ENCODE assay signal across 10 cellular contexts in the genomic region with DNA sequence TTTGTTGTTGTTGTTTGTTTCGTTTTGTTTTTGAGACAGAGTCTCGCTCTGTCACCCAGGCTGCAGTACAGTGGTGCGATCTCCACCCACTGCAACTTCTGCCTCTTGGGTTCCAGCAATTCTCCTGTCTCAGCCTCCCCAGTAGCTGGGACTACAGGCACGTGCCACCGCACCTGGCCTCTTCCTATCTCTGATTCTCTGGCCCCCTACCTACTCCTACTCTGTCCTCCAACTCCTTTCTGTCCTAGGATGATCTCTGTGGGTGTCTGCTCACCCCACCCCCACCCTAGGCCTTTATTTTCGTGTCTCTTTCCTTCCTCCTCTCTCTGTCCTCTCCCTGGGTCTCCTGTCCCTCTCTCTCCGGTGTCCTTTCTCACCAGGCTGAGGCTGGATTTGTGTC. TPM values are rescaled to one million over a fixed set of nuclear protein-coding genes. Genes with fewer than 3 reads are reported as not detected.
DNase-seq lines count a peak whose midpoint lies in the region; ATAC-seq and TF ChIP-seq lines count a peak whose summit lies in the region.
"Had no signal": no experiment of that assay in that cellular context is flagged by ENCODE, and none has a peak within 500 bp of the region (broad histone marks: within the 10 kb centered on the region; RNA-seq: fewer than 3 reads in every experiment).

No MANE protein-coding gene starts in this region.

- 84% methylated on average over 7 of the region's 7 CpGs for WGBS in suprapubic skin

- H3K4me1 ChIP-seq in iPS-15b (ENCODE audit: control insufficient read depth, insufficient read depth, low read length) (peaks cover 8% of the 10 kb centered on the region), suprapubic skin (peaks cover 37% of the 10 kb centered on the region)

- DNase-seq in activated T-cell treated with anti-CD3 and anti-CD28 coated beads, Interleukin-2, amount 50 U/mL, for 72 hours = no peak
- DNase-seq in activated T-cell treated with anti-CD3 and anti-CD28 coated beads for 4 hours = no peak
- no peak for DNase-seq in WTC11 (ENCODE audit: low spot score)
- DNase-seq in suprapubic skin (ENCODE audit: low spot score in 2 of 2) = no peak
- no peak for DNase-seq in activated CD4-positive, CD25-positive, alpha-beta regulatory T cell (lab: John Stamatoyannopoulos, UW)
- no peak for DNase-seq in NCI-H2107 treated with DMSO at 0.1 percent for 48 hours (lab: John Stamatoyannopoulos, UW; ENCODE audit: unreplicated experiment)
- DNase-seq: COR-L47, Right ventricle myocardium superior had no signal

- H3K27ac Mint-ChIP-seq in activated T-cell treated with anti-CD3 and anti-CD28 coated beads, Interleukin-2, amount 50 U/mL, for 72 hours = peak overlapping the region; percentile 97
- peak overlapping the region; percentile 94 for H3K27ac Mint-ChIP-seq in WTC11

- H3K36me3 ChIP-seq in iPS-15b (ENCODE audit: control insufficient read depth, insufficient read depth, low read length) = peaks cover 20% of the 10 kb centered on the region
- peaks cover 18% of the 10 kb centered on the region for H3K36me3 ChIP-seq in suprapubic skin

- no peaks in the 10 kb centered on the region for H3K9me3 Mint-ChIP-seq in activated T-cell treated with anti-CD3 and anti-CD28 coated beads, Interleukin-2, amount 50 U/mL, for 72 hours
- H3K9me3 Mint-ChIP-seq in WTC11 = no peaks in the 10 kb centered on the region

- no peaks in the 10 kb centered on the region for H3K9me3 ChIP-seq in iPS-15b (ENCODE audit: control insufficient read depth, insufficient read depth, low read length)
- no peaks in the 10 kb centered on the region for H3K9me3 ChIP-seq in suprapubic skin

- TF ChIP-seq CTCF in WTC11 (IDR thresholded peaks at IDR 0.05) (no peak), suprapubic skin (IDR thresholded peaks at IDR 0.05) (no peak)

- no peak for TF ChIP-seq EP300 in suprapubic skin (IDR thresholded peaks at IDR 0.05)

- no peak for TF ChIP-seq POLR2A in suprapubic skin (IDR thresholded peaks at IDR 0.05)

- no peak overlapping the region for H3K27ac ChIP-seq in suprapubic skin

- peak overlapping the region; percentile 98 for H3K4me3 Mint-ChIP-seq in activated T-cell treated with anti-CD3 and anti-CD28 coated beads, Interleukin-2, amount 50 U/mL, for 72 hours
- H3K4me3 Mint-ChIP-seq in WTC11 = peak overlapping the region; percentile 94

- H3K9ac ChIP-seq in iPS-15b (ENCODE audit: low read depth, low read length) = no peak overlapping the region

- H3K27me3 ChIP-seq in iPS-15b (ENCODE audit: control insufficient read depth, insufficient read depth, low read length) (no peaks in the 10 kb centered on the region), suprapubic skin (no peaks in the 10 kb centered on the region)

- CTCF ChIA-PET in WTC11 (lab: Charles Lee) = interaction anchor here (2.8 kb wide), 1 partner anchor 26 kb away, joined by 17 read pairs; no protein-coding TSS in a partner anchor

- POLR2A ChIA-PET in WTC11 (lab: Charles Lee) = no interaction called here

- H3K4me3 ChIP-seq in iPS-15b (ENCODE audit: low read depth, low read length) (peak overlapping the region; percentile 84), suprapubic skin (peak overlapping the region; percentile 73)

- peaks cover 10 to 26% of the 10 kb centered on the region in 2 donors for H3K36me3 Mint-ChIP-seq in activated T-cell treated with anti-CD3 and anti-CD28 coated beads, Interleukin-2, amount 50 U/mL, for 72 hours (ENCODE audit: insufficient read depth in 2 of 2)
- H3K36me3 Mint-ChIP-seq in WTC11 = peaks cover 32% of the 10 kb centered on the region

- no peaks in the 10 kb centered on the region for H3K27me3 Mint-ChIP-seq in activated T-cell treated with anti-CD3 and anti-CD28 coated beads, Interleukin-2, amount 50 U/mL, for 72 hours (ENCODE audit: low read depth)
- H3K27me3 Mint-ChIP-seq in WTC11 (ENCODE audit: low read depth) = no peaks in the 10 kb centered on the region

- ATAC-seq in activated T-cell treated with anti-CD3 and anti-CD28 coated beads, Interleukin-2, amount 50 U/mL, for 72 hours (replicated peaks in 1 of 2) = no peak
- no peak for ATAC-seq in WTC11
- no peak for ATAC-seq in HG03457 (IDR thresholded peaks at IDR 0.05; ENCODE audit: unreplicated experiment)

- H3K4me1 Mint-ChIP-seq in activated T-cell treated with anti-CD3 and anti-CD28 coated beads, Interleukin-2, amount 50 U/mL, for 72 hours (ENCODE audit: low read depth) = peaks cover 44% of the 10 kb centered on the region
- H3K4me1 Mint-ChIP-seq in WTC11 = peaks cover 38% of the 10 kb centered on the region

TF ChIP-seq in WTC11, 78 proteins besides CTCF, POLR2A, EP300 and RAD21 (continues in another document):
- TF ChIP-seq IRF2 (CRISPR knock-in tag; IDR thresholded peaks at IDR 0.05; ENCODE audit: borderline replicate concordance, low read depth) (no peak), HMGA2 (CRISPR knock-in tag; IDR thresholded peaks at IDR 0.05) (no peak), SMAD3 (CRISPR knock-in tag; IDR thresholded peaks at IDR 0.05; ENCODE audit: borderline replicate concordance) (no peak), SOX15 (CRISPR knock-in tag; IDR thresholded peaks at IDR 0.05) (no peak), ZNF138 (CRISPR knock-in tag; conservative IDR thresholded peaks at IDR 0.05) (no peak), EMX1 (CRISPR knock-in tag; IDR thresholded peaks at IDR 0.05) (no peak), ELF4 (CRISPR knock-in tag; IDR thresholded peaks at IDR 0.05; ENCODE audit: low read depth) (no peak)
- TF ChIP-seq, protein P1, sequence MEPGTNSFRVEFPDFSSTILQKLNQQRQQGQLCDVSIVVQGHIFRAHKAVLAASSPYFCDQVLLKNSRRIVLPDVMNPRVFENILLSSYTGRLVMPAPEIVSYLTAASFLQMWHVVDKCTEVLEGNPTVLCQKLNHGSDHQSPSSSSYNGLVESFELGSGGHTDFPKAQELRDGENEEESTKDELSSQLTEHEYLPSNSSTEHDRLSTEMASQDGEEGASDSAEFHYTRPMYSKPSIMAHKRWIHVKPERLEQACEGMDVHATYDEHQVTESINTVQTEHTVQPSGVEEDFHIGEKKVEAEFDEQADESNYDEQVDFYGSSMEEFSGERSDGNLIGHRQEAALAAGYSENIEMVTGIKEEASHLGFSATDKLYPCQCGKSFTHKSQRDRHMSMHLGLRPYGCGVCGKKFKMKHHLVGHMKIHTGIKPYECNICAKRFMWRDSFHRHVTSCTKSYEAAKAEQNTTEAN (CRISPR knock-in tag; IDR thresholded peaks at IDR 0.05) = no peak
- TF ChIP-seq, protein P2, sequence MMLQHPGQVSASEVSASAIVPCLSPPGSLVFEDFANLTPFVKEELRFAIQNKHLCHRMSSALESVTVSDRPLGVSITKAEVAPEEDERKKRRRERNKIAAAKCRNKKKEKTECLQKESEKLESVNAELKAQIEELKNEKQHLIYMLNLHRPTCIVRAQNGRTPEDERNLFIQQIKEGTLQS (CRISPR knock-in tag; conservative IDR thresholded peaks at IDR 0.05) = no peak
- TF ChIP-seq, protein P3, sequence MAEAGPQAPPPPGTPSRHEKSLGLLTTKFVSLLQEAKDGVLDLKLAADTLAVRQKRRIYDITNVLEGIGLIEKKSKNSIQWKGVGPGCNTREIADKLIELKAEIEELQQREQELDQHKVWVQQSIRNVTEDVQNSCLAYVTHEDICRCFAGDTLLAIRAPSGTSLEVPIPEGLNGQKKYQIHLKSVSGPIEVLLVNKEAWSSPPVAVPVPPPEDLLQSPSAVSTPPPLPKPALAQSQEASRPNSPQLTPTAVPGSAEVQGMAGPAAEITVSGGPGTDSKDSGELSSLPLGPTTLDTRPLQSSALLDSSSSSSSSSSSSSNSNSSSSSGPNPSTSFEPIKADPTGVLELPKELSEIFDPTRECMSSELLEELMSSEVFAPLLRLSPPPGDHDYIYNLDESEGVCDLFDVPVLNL (CRISPR knock-in tag; IDR thresholded peaks at IDR 0.05; ENCODE audit: borderline replicate concordance, low read depth) = no peak
- TF ChIP-seq, protein P4, sequence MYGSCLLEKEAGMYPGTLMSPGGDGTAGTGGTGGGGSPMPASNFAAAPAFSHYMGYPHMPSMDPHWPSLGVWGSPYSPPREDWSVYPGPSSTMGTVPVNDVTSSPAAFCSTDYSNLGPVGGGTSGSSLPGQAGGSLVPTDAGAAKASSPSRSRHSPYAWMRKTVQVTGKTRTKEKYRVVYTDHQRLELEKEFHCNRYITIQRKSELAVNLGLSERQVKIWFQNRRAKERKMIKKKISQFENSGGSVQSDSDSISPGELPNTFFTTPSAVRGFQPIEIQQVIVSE (CRISPR knock-in tag; IDR thresholded peaks at IDR 0.05; ENCODE audit: borderline replicate concordance) = no peak
- TF ChIP-seq, protein P5, sequence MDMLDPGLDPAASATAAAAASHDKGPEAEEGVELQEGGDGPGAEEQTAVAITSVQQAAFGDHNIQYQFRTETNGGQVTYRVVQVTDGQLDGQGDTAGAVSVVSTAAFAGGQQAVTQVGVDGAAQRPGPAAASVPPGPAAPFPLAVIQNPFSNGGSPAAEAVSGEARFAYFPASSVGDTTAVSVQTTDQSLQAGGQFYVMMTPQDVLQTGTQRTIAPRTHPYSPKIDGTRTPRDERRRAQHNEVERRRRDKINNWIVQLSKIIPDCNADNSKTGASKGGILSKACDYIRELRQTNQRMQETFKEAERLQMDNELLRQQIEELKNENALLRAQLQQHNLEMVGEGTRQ (CRISPR knock-in tag; IDR thresholded peaks at IDR 0.05) = no peak
- TF ChIP-seq, protein P6, sequence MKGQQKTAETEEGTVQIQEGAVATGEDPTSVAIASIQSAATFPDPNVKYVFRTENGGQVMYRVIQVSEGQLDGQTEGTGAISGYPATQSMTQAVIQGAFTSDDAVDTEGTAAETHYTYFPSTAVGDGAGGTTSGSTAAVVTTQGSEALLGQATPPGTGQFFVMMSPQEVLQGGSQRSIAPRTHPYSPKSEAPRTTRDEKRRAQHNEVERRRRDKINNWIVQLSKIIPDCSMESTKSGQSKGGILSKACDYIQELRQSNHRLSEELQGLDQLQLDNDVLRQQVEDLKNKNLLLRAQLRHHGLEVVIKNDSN (CRISPR knock-in tag; IDR thresholded peaks at IDR 0.05) = no peak

RNA-seq across cellular contexts. Expression of a gene that starts 1.2 kb away (rescaled TPM):
- total RNA-seq in activated T-cell treated with anti-CD3 and anti-CD28 coated beads, Interleukin-2, amount 50 U/mL, for 72 hours = 100 to 1,000 TPM; 128 to 132 TPM
- total RNA-seq in WTC11 (2021) (153 to 170 TPM (median 156 TPM) in 3 replicates), suprapubic skin (100 to 1,000 TPM in 2 of 4 donors, 10 to 100 TPM in 2; 82.0 to 124 (median 104) TPM)

RNA-seq across cellular contexts. Expression of a gene that starts 2.6 kb away (rescaled TPM):
- 10 to 100 TPM; 21.8 to 23.4 TPM for total RNA-seq in activated T-cell treated with anti-CD3 and anti-CD28 coated beads, Interleukin-2, amount 50 U/mL, for 72 hours
- total RNA-seq in WTC11 (2021) (44.3 to 53.6 TPM (median 52.6 TPM) in 3 replicates), suprapubic skin (10 to 100 TPM; 21.7 to 47.7 (median 35.9) TPM)

RNA-seq across cellular contexts. Expression of a gene that starts 9.1 kb away (rescaled TPM):
- total RNA-seq in activated T-cell treated with anti-CD3 and anti-CD28 coated beads, Interleukin-2, amount 50 U/mL, for 72 hours = under 1 TPM; 0.42 to 0.74 TPM
- total RNA-seq in WTC11 (2021) = 1.6 to 2.8 TPM (median 2.1 TPM) in 3 replicates
- total RNA-seq in suprapubic skin = 1 to 10 TPM in 3 of 4 donors, under 1 TPM in 1; 0.60 to 1.2 (median 1.1) TPM

RNA-seq across cellular contexts. Expression of a gene that starts 23.6 kb away (rescaled TPM):
- total RNA-seq in activated T-cell treated with anti-CD3 and anti-CD28 coated beads, Interleukin-2, amount 50 U/mL, for 72 hours = 10 to 100 TPM; 69.7 to 76.3 TPM
- total RNA-seq in WTC11 (2021) (2.9 to 5.3 TPM (median 3.6 TPM) in 3 replicates), suprapubic skin (1 to 10 TPM; 1.2 to 4.9 (median 4.4) TPM)

RNA-seq across cellular contexts. Expression of a gene that starts 25.2 kb away (rescaled TPM):
- not detected for total RNA-seq in activated T-cell treated with anti-CD3 and anti-CD28 coated beads, Interleukin-2, amount 50 U/mL, for 72 hours
- 0.85 to 1.4 TPM (median 0.87 TPM) in 3 replicates for total RNA-seq in WTC11 (2021)
- total RNA-seq in suprapubic skin = not detected
- total RNA-seq: Right ventricle myocardium superior had no signal
